Comparison of ENCODE assay signal across 21 cellular contexts in the genomic region with DNA sequence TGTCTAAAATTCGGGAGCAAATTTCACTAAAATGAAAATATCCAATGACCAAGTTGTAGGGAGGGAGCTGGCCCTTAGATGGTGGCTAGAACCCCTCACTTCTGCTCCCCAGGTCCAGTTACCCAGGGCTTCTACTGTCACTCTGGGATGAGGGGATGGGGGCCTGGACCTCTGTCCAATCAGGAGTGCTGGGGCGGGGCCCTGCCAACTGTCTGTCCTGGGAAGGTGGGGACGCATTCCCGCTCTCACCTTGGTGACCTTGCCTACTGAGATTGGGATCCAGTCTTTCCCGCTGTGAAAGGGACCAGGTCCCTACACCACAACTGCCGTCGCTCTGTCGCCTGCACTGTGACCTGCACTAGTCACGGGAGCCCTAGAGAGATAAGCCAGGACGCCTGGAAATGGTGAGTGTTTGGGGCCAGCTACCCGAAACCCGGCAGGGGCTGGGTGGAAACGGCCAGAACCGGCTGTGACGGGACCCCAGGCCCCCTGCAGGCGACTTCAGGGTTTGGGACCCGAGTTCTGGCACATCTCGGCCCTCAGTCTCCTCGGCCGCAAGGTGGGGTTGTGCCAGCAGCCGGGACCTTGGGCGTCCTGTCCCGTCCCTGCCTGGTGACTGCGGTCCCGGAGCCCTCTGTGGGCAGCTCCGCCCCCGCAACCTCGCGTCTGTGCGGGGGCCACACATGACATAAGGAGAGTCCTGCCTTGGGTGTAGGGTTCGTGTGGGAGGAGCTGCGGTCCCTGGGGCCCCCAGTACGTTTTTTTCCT.
"Had no signal": no experiment of that assay in that cellular context is flagged by ENCODE, and none has a peak within 500 bp of the region (broad histone marks: within the 10 kb centered on the region; RNA-seq: fewer than 3 reads in every experiment).

No MANE protein-coding gene starts in this region.

- H3K9me3 ChIP-seq: colonic mucosa, psoas muscle had no signal

- DNase-seq: colonic mucosa; dorsolateral prefrontal cortex; effector CD8-positive, alpha-beta T cell; foreskin melanocyte; head of caudate nucleus; hippocampal formation; immature natural killer cell; left cardiac atrium; mesendoderm; naive B cell; psoas muscle; retina; sigmoid colon; stimulated activated CD4-positive, alpha-beta T cell treated with anti-CD3 and anti-CD28 coated beads, Interleukin-2, amount 100 ng/mL, for 24 hours; stimulated activated CD4-positive, alpha-beta T cell treated with anti-CD3 and anti-CD28 coated beads, Interleukin-4, amount 100 ng/mL, for 4 hours; stimulated activated naive B cell treated with anti-CD40 and anti-IgM and Interleukin-4, amounts not matched to agents 10 μg/mL and 1 μg/mL and 100 μg/mL, for 72 hours; stimulated activated naive CD8-positive, alpha-beta T cell treated with anti-CD3 and anti-CD28 coated beads, Interleukin-15, amount 100 ng/mL, for 72 hours; transverse colon had no signal

- H3K27ac ChIP-seq: colonic mucosa, dorsolateral prefrontal cortex, psoas muscle, sigmoid colon, skin epidermis, thoracic aorta, transverse colon had no signal

- H3K4me1 ChIP-seq: colonic mucosa, psoas muscle, sigmoid colon, transverse colon had no signal

- H3K4me3 ChIP-seq: colonic mucosa, dorsolateral prefrontal cortex, psoas muscle, sigmoid colon, skin epidermis, thoracic aorta, transverse colon had no signal

- H3K27me3 ChIP-seq: colonic mucosa, dorsolateral prefrontal cortex, sigmoid colon, transverse colon had no signal

- FAIRE-seq: keratinocyte had no signal

- ATAC-seq: psoas muscle; stimulated activated naive B cell treated with anti-CD40 and anti-IgM and Interleukin-4, amounts not matched to agents 10 μg/mL and 1 μg/mL and 100 μg/mL, for 72 hours; stimulated activated naive CD8-positive, alpha-beta T cell treated with anti-CD3 and anti-CD28 coated beads, Interleukin-15, amount 100 ng/mL, for 72 hours had no signal

- H3K36me3 ChIP-seq: colonic mucosa had no signal
